In the genomic region with DNA sequence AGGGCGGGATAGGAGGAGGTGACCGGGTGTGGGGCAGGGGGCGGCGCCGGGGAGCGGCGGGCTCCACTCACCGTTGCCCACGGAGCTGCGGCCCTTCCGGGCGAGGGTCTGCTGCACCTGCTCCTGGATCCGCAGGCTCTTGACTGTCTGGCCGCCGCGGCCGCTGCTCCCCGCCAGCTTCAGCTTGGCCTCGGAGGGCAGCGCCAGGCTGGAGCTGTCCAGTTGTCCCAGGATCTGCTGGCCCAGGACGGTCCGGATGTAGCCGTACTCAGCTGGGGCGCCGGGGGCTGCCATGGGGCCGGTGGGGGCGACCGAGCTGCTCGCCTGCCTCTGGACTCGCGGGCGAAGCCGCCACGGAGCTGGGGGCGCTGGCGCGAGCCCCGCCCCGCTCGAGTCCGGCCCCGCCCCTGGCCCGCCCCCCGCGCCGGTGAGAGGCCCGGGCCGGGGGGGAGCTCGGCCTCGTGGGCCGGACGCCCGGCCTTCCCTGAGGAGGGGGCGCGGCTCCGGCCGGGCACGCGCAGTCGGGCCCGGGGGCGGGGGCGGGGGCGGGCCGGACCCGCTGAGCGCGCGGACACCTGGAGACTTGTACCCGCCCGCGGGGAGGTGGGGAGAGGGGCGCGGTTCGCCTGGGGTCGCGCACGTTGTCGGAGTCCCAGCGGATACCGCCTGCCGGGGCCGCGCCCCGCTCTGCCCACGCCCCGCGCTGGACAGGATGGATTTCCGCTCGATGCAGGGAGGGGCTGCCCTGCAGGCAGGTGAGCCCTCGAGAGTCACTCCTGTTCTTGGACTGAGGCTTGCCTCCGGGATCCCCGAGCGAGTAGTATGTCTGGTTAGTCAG, we compare ENCODE assay signal across 8 cellular contexts. TPM values are rescaled to one million over a fixed set of nuclear protein-coding genes. Genes with fewer than 3 reads are reported as not detected.
DNase-seq lines count a peak whose midpoint lies in the region; ATAC-seq and TF ChIP-seq lines count a peak whose summit lies in the region.

A gene (minus strand): TSS at position 340 of the 838 bp plus-strand sequence. CDS start 46 bp downstream, at position 294.

- H3K27ac ChIP-seq in psoas muscle: peak within 1 kb of the TSS; percentile 37

- peak within 1 kb of the TSS; percentile 76 for H3K4me3 ChIP-seq in psoas muscle

- ATAC-seq in HG03045 (IDR thresholded peaks at IDR 0.05; ENCODE audit: unreplicated experiment) (peak; percentile 65), psoas muscle (peak; percentile 83 to 86 (median 84))

- DNase-seq in activated T-cell treated with anti-CD3 and anti-CD28 coated beads for 24 hours (ENCODE audit: low read depth) (peak; percentile 0), activated T-cell treated with anti-CD3 and anti-CD28 coated beads for 4 hours (no peak), NCI-H748 (lab: John Stamatoyannopoulos, UW; ENCODE audit: unreplicated experiment) (peak; percentile 100), amniotic epithelial cell (ENCODE audit: low read depth) (peak; percentile 37), iPS DF 19.7 (ENCODE audit: low read depth, low spot score) (peak; percentile 47), psoas muscle (peak; percentile 26 to 67), dedifferentiated amniotic fluid mesenchymal stem cell (ENCODE audit: extremely low spot score) (no peak)

- no peaks in the 10 kb centered on the region for H3K4me1 ChIP-seq in psoas muscle

- no peaks in the 10 kb centered on the region for H3K9me3 ChIP-seq in psoas muscle

- intact Hi-C loops in psoas muscle (cut with DNase I): no loop called here

- peaks cover 0 to 20% (median 0%) of the 10 kb centered on the region in 3 donors for H3K27me3 ChIP-seq in psoas muscle (ENCODE audit: insufficient read depth in 3 of 3, low read length in 2 of 3)

- WGBS in psoas muscle, 3 donors: 1% methylated on average over 44 to 94 of the region's 94 CpGs

- no peaks in the 10 kb centered on the region for H3K36me3 ChIP-seq in psoas muscle (ENCODE audit: insufficient read depth in 1 of 2, low read depth in 1 of 2)

- TF ChIP-seq CTCF in psoas muscle (IDR thresholded peaks at IDR 0.05): no peak

RNA-seq across cellular contexts. Expression of the gene that starts here (rescaled TPM):
- 1 to 10 TPM; 2.8 to 7.8 (median 5.6) TPM for total RNA-seq in psoas muscle
- polyA plus RNA-seq in psoas muscle: 1 to 10 TPM; 2.5 to 4.0 (median 3.8) TPM

Comparison
In these comparisons a context has a peak if more than half of its experiments do, and no peak if none do; other contexts are left out.
1. DNase-seq: peak in activated T-cell treated with anti-CD3 and anti-CD28 coated beads for 24 hours (single experiment), NCI-H748 (single experiment), amniotic epithelial cell (single experiment), iPS DF 19.7 (single experiment) and psoas muscle (2 of 2); none in activated T-cell treated with anti-CD3 and anti-CD28 coated beads for 4 hours (single experiment) and dedifferentiated amniotic fluid mesenchymal stem cell (single experiment).